8 cellular contexts compared by ENCODE assay signal in genomic region chr9:41033877-41034276, GRCh38.
DNase-seq lines count a peak whose midpoint lies in the region; ATAC-seq and TF ChIP-seq lines count a peak whose summit lies in the region.
"Not testable (repeated sequence)": the region's sequence is repeated elsewhere in the genome, so short reads cannot be mapped to it uniquely, and the experiment has no call there.

No MANE protein-coding gene starts in this region.

- WGBS in SK-N-SH (ENCODE audit: low lambda C conversion rate) = 25% methylated on average over 4 of the region's 4 CpGs

- H3K27ac ChIP-seq in DND-41 (ENCODE audit: low read length) = not testable (repeated sequence)
- peak overlapping the region in 1 of 2 experiments; percentile 80; a peak in 2 of 4 replicates for H3K27ac ChIP-seq in SK-N-SH (ENCODE audit: low read depth in 2 of 2, low read length in 1 of 2)
- H3K27ac ChIP-seq in brain microvascular endothelial cell = peak overlapping the region; percentile 83
- peak overlapping the region; percentile 19 for H3K27ac ChIP-seq in layer of hippocampus (ENCODE audit: low read depth, low read length)
- peak overlapping the region; percentile 24 for H3K27ac ChIP-seq in osteoblast (ENCODE audit: low read depth, low read length)
- peak overlapping the region; percentile 86 for H3K27ac ChIP-seq in temporal lobe (ENCODE audit: low read depth, low read length)

- ATAC-seq in DND-41 (ENCODE audit: insufficient read depth, low read depth) = peak; percentile 60

- POLR2A ChIA-PET in SK-N-SH (lab: Yijun Ruan, JAX) = not testable (repeated sequence)

- peak in 1 of 2 experiments; percentile 80; a peak in 2 of 4 replicates for TF ChIP-seq EP300 in SK-N-SH (IDR thresholded peaks at IDR 0.05; ENCODE audit: borderline replicate concordance in 1 of 2, low read depth in 1 of 2, low read length in 1 of 2)

- peaks cover 14% of the 10 kb centered on the region for H3F3A ChIP-seq in SK-N-SH (replicated peaks; ENCODE audit: insufficient read depth)

- not testable (repeated sequence) for H3K36me3 ChIP-seq in DND-41 (ENCODE audit: insufficient read depth, low read length); brain microvascular endothelial cell (replicated peaks); osteoblast (ENCODE audit: insufficient read depth, low read length)
- peaks cover 0 to 15% of the 10 kb centered on the region in 2 experiments for H3K36me3 ChIP-seq in SK-N-SH (replicated peaks in 1 of 2; ENCODE audit: control insufficient read depth in 1 of 2, insufficient read depth in 2 of 2, low read length in 1 of 2)

- TF ChIP-seq RAD21 in SK-N-SH (IDR thresholded peaks at IDR 0.05; ENCODE audit: low read length) = not testable (repeated sequence)

- not testable (repeated sequence) for H3K27me3 ChIP-seq in DND-41 (ENCODE audit: insufficient read depth, low read length, poor library complexity); SK-N-SH (ENCODE audit: insufficient read depth); brain microvascular endothelial cell (replicated peaks); layer of hippocampus (ENCODE audit: control insufficient read depth, insufficient read depth, low read length); osteoblast (ENCODE audit: insufficient read depth, low read length)

- H2AFZ ChIP-seq in DND-41 (ENCODE audit: low read depth, low read length); SK-N-SH (ENCODE audit: low read depth); osteoblast (ENCODE audit: low read length): not testable (repeated sequence)

- H3K4me3 ChIP-seq in DND-41 (ENCODE audit: low read depth in 1 of 2, low read length in 2 of 2); SK-N-SH (ENCODE audit: low read depth in 2 of 2, low read length in 1 of 2); brain microvascular endothelial cell (ENCODE audit: low read depth, low read length); fibroblast of the aortic adventitia (ENCODE audit: low read depth, low read length); osteoblast (ENCODE audit: insufficient read depth, low read length): not testable (repeated sequence)

- not testable (repeated sequence) for H4K20me1 ChIP-seq in DND-41 (ENCODE audit: insufficient read depth, low read length); SK-N-SH (ENCODE audit: insufficient read depth); osteoblast (ENCODE audit: insufficient read depth, low read length)

- H3K4me2 ChIP-seq in DND-41 (ENCODE audit: insufficient read depth, low read length); osteoblast (ENCODE audit: insufficient read depth, low read length): not testable (repeated sequence)
- H3K4me2 ChIP-seq in SK-N-SH = 0 out of 2 replicates have a peak overlapping the region, but pooled peaks have one; percentile 51

- not testable (repeated sequence) for H3K79me2 ChIP-seq in DND-41 (ENCODE audit: insufficient read depth, low read length); SK-N-SH (ENCODE audit: insufficient read depth); osteoblast (ENCODE audit: insufficient read depth, low read length)

- in situ Hi-C loops in brain microvascular endothelial cell (cut with HindIII; ENCODE audit: low pct_ligation_motif_present, low sequenced_read_pairs) = not testable (repeated sequence)

- DNase-seq in DND-41; SK-N-SH; osteoblast (ENCODE audit: insufficient read length, low spot score, missing footprints): not testable (repeated sequence)
- DNase-seq in HCEC 1CT = peak; percentile 11
- DNase-seq in brain microvascular endothelial cell = peak; percentile 83
- DNase-seq in fibroblast of the aortic adventitia (ENCODE audit: low read depth) = peak; percentile 25

- H3K9ac ChIP-seq in DND-41 (ENCODE audit: low read depth, low read length); SK-N-SH: not testable (repeated sequence)

- H3K4me1 ChIP-seq in DND-41 (ENCODE audit: insufficient read depth, low read length); SK-N-SH (ENCODE audit: control insufficient read depth in 1 of 2, insufficient read depth in 2 of 2, low read depth in 1 of 2, low read length in 1 of 2): not testable (repeated sequence)
- H3K4me1 ChIP-seq in osteoblast (ENCODE audit: insufficient read depth, low read length) = peaks cover 13% of the 10 kb centered on the region

- not testable (repeated sequence) for TF ChIP-seq CTCF in DND-41 (IDR thresholded peaks at IDR 0.05; ENCODE audit: borderline replicate concordance, extremely low read depth, low read length, poor library complexity, severe bottlenecking); SK-N-SH (IDR thresholded peaks at IDR 0.05); brain microvascular endothelial cell (IDR thresholded peaks at IDR 0.05; ENCODE audit: low read depth, low read length, missing control alignments); fibroblast of the aortic adventitia (IDR thresholded peaks at IDR 0.05; ENCODE audit: insufficient read depth, low read length); osteoblast (IDR thresholded peaks at IDR 0.05; ENCODE audit: extremely low read depth, low read depth, low read length)

- CTCF ChIA-PET in SK-N-SH (lab: Yijun Ruan, JAX) = not testable (repeated sequence)

- H3K9me2 ChIP-seq in SK-N-SH = not testable (repeated sequence)

- not testable (repeated sequence) for H3K9me3 ChIP-seq in DND-41 (ENCODE audit: insufficient read depth, low read length, severe bottlenecking); SK-N-SH; osteoblast (ENCODE audit: low read depth, low read length)

TF ChIP-seq in SK-N-SH, 30 proteins besides CTCF, POLR2A, EP300 and RAD21:
- TF ChIP-seq FOXM1 (IDR thresholded peaks at IDR 0.05; ENCODE audit: low read depth) (0 out of 2 replicates have a peak, but pooled peaks have one; percentile 41), JUND (IDR thresholded peaks at IDR 0.05) (peak; percentile 76; the same call in 1 of the 2 replicates), POLR2AphosphoS5 (IDR thresholded peaks at IDR 0.05; ENCODE audit: low read depth, low read length) (peak; percentile 50; the same call in 1 of the 2 replicates), FOSL2 (IDR thresholded peaks at IDR 0.05; ENCODE audit: borderline replicate concordance, low read depth) (peak; percentile 56), TCF12 (IDR thresholded peaks at IDR 0.05) (peak; percentile 91), NFIC (IDR thresholded peaks at IDR 0.05; ENCODE audit: borderline replicate concordance) (peak; percentile 66), TEAD4 (IDR thresholded peaks at IDR 0.05; ENCODE audit: borderline replicate concordance, insufficient read depth) (peak; percentile 80; the same call in 1 of the 2 replicates)
- TF ChIP-seq, protein P1, sequence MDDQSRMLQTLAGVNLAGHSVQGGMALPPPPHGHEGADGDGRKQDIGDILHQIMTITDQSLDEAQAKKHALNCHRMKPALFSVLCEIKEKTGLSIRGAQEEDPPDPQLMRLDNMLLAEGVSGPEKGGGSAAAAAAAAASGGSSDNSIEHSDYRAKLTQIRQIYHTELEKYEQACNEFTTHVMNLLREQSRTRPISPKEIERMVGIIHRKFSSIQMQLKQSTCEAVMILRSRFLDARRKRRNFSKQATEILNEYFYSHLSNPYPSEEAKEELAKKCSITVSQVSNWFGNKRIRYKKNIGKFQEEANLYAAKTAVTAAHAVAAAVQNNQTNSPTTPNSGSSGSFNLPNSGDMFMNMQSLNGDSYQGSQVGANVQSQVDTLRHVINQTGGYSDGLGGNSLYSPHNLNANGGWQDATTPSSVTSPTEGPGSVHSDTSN (IDR thresholded peaks at IDR 0.05) = peak; percentile 92
